ENCODE assay signal across 11 cellular contexts in the genomic region with DNA sequence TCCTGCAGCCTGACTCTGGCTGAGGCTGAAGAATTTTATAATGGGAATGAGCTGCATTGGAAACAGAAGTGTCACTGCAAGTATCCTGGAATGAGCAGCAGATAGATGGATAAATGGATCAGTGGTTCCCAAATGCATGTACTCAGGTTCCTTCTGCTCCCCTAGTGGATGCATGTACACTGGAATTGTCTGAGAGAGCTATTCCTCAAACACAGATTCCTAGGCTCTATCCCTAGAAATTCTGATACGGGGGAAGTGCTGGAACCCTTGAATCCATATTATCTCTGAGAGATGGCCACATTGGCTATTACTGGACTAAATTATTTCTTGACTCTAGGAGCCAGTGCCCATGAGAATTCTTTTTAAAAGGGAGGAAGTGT.
DNase-seq lines count a peak whose midpoint lies in the region; ATAC-seq, FAIRE-seq and TF ChIP-seq lines count a peak whose summit lies in the region.
"Had no signal": no experiment of that assay in that cellular context is flagged by ENCODE, and none has a peak within 500 bp of the region (broad histone marks: within the 10 kb centered on the region; RNA-seq: fewer than 3 reads in every experiment).

No MANE protein-coding gene starts in this region.

- peaks cover 33 to 100% (median 92%) of the 10 kb centered on the region in 11 experiments; a peak in 21 of 22 replicates for H4K20me1 ChIP-seq in BLaER1 treated with 17β-estradiol and CSF1 and Interleukin-3, amounts not matched to agents 10 nM and 100 nM
- H4K20me1 ChIP-seq in GM23338 (replicated peaks; ENCODE audit: insufficient read depth) = no peaks in the 10 kb centered on the region; the same call in 1 of the 2 replicates
- H4K20me1 ChIP-seq in astrocyte (ENCODE audit: insufficient read depth, low read length) = peaks cover 22% of the 10 kb centered on the region

- H3K9me3 Mint-ChIP-seq in GM23338 (no peaks in the 10 kb centered on the region), astrocyte (ENCODE audit: unreplicated experiment) (peaks cover 2% of the 10 kb centered on the region), osteocyte (ENCODE audit: unreplicated experiment) (no peaks in the 10 kb centered on the region)

- H3K36me3 ChIP-seq in BLaER1 treated with 17β-estradiol and CSF1 and Interleukin-3, amounts not matched to agents 10 nM and 100 nM = peaks cover 0 to 80% (median 32%) of the 10 kb centered on the region in 11 experiments; a peak in 19 of 22 replicates
- H3K36me3 ChIP-seq in GM23338 (ENCODE audit: insufficient read depth) (no peaks in the 10 kb centered on the region), astrocyte (ENCODE audit: insufficient read depth, low read length) (no peaks in the 10 kb centered on the region), muscle layer of colon (ENCODE audit: insufficient read depth, low read length) (no peaks in the 10 kb centered on the region)

- peak overlapping the region; percentile 66 to 94 (median 87) for H3K4me2 ChIP-seq in BLaER1 treated with 17β-estradiol and CSF1 and Interleukin-3, amounts not matched to agents 10 nM and 100 nM
- H3K4me2 ChIP-seq in GM23338 = no peak overlapping the region
- H3K4me2 ChIP-seq in astrocyte (ENCODE audit: low read length) = no peak overlapping the region

- no peaks in the 10 kb centered on the region for H3K9me3 ChIP-seq in BLaER1 treated with 17β-estradiol and CSF1 and Interleukin-3, amounts not matched to agents 10 nM and 100 nM (replicated peaks in 1 of 11)
- H3K9me3 ChIP-seq in astrocyte (ENCODE audit: insufficient read depth, low read depth, low read length) (no peaks in the 10 kb centered on the region), muscle layer of colon (ENCODE audit: low read length) (no peaks in the 10 kb centered on the region)

- H2AFZ ChIP-seq in GM23338 (no peak overlapping the region), astrocyte (ENCODE audit: low read depth, low read length) (no peak overlapping the region)

- H3F3A ChIP-seq in GM23338 (replicated peaks; ENCODE audit: low read depth) = 0 out of 2 replicates have a peak, but pooled peaks cover 4% of the 10 kb centered on the region

- FAIRE-seq in astrocyte (lab: Jason Lieb, UNC) = no peak
- FAIRE-seq: keratinocyte had no signal

- ATAC-seq in GM23338 (peak; percentile 9; the same call in 1 of the 3 replicates), GM21576 (IDR thresholded peaks at IDR 0.05; ENCODE audit: unreplicated experiment) (no peak)

- H3K4me1 Mint-ChIP-seq in GM23338 (peaks cover 42% of the 10 kb centered on the region), astrocyte (ENCODE audit: low read depth, unreplicated experiment) (peaks cover 15% of the 10 kb centered on the region), osteocyte (ENCODE audit: unreplicated experiment) (peaks cover 3% of the 10 kb centered on the region)

- H3K4me3 ChIP-seq in BLaER1 treated with 17β-estradiol and CSF1 and Interleukin-3, amounts not matched to agents 10 nM and 100 nM = 0 out of 20 replicates have a peak overlapping the region, but pooled peaks of 1 of the 10 experiments have one; percentile 9
- H3K4me3 ChIP-seq in GM23338 = no peak overlapping the region
- no peak overlapping the region for H3K4me3 ChIP-seq in astrocyte (ENCODE audit: insufficient read depth, low read depth, low read length)
- no peak overlapping the region for H3K4me3 ChIP-seq in muscle layer of colon (ENCODE audit: low read depth in 1 of 2, low read length in 2 of 2)

- H3K27me3 Mint-ChIP-seq in GM23338 (ENCODE audit: insufficient read depth, low read depth, poor library complexity) (peaks cover 8% of the 10 kb centered on the region), astrocyte (ENCODE audit: low read depth, unreplicated experiment) (no peaks in the 10 kb centered on the region), osteocyte (ENCODE audit: unreplicated experiment) (no peaks in the 10 kb centered on the region)

- TF ChIP-seq CTCF in GM23338 (conservative IDR thresholded peaks at IDR 0.05; ENCODE audit: low read depth in 2 of 2) (peak; percentile 7 to 33; a peak in 1 of 4 replicates), astrocyte (IDR thresholded peaks at IDR 0.05; ENCODE audit: insufficient read depth, low read depth, low read length) (peak; percentile 16), osteocyte (IDR thresholded peaks at IDR 0.05) (no peak)

- H3K27ac Mint-ChIP-seq in GM23338 (no peak overlapping the region), astrocyte (ENCODE audit: unreplicated experiment) (peak overlapping the region; percentile 41), osteocyte (ENCODE audit: unreplicated experiment) (no peak overlapping the region)

- no peaks in the 10 kb centered on the region for H3K9me2 ChIP-seq in GM23338 (ENCODE audit: insufficient read depth)

- H3K4me1 ChIP-seq in BLaER1 treated with 17β-estradiol and CSF1 and Interleukin-3, amounts not matched to agents 10 nM and 100 nM = peaks cover 63 to 100% (median 92%) of the 10 kb centered on the region in 10 experiments
- H3K4me1 ChIP-seq in GM23338 (ENCODE audit: insufficient read depth) (peaks cover 41% of the 10 kb centered on the region), astrocyte (ENCODE audit: insufficient read depth, low read length) (no peaks in the 10 kb centered on the region), muscle layer of colon (ENCODE audit: insufficient read depth, low read length) (peaks cover 42% of the 10 kb centered on the region)

- H3K36me3 Mint-ChIP-seq in GM23338 (ENCODE audit: low read depth) (peaks cover 5% of the 10 kb centered on the region; the same call in 1 of the 3 replicates), astrocyte (ENCODE audit: low read depth, unreplicated experiment) (peaks cover 7% of the 10 kb centered on the region), osteocyte (ENCODE audit: unreplicated experiment) (no peaks in the 10 kb centered on the region)

- DNase-seq in GM23338 (ENCODE audit: low spot score) = no peak
- no peak for DNase-seq in astrocyte (ENCODE audit: low read depth)
- DNase-seq in osteocyte (ENCODE audit: extremely low spot score, unreplicated experiment) = no peak
- no peak for DNase-seq in CD1c-positive myeloid dendritic cell (ENCODE audit: extremely low spot score)
- no peak for DNase-seq in retina
- DNase-seq: MM.1S, RPMI8226 had no signal

- peak overlapping the region in 7 of 11 experiments; percentile 28 to 68 (median 46); a peak in 13 of 22 replicates for H3K27ac ChIP-seq in BLaER1 treated with 17β-estradiol and CSF1 and Interleukin-3, amounts not matched to agents 10 nM and 100 nM
- no peak overlapping the region for H3K27ac ChIP-seq in GM23338 (ENCODE audit: low read depth)
- no peak overlapping the region for H3K27ac ChIP-seq in astrocyte (ENCODE audit: low read depth, low read length)
- peak overlapping the region; percentile 12 for H3K27ac ChIP-seq in muscle layer of colon (ENCODE audit: low read depth, low read length)

- H3K79me2 ChIP-seq in GM23338 (replicated peaks; ENCODE audit: insufficient read depth) (peaks cover 46% of the 10 kb centered on the region), astrocyte (ENCODE audit: insufficient read depth, low read length) (peaks cover 4% of the 10 kb centered on the region)

- H3K27me3 ChIP-seq in BLaER1 treated with 17β-estradiol and CSF1 and Interleukin-3, amounts not matched to agents 10 nM and 100 nM = no peaks in the 10 kb centered on the region
- H3K27me3 ChIP-seq in GM23338 (ENCODE audit: insufficient read depth) (no peaks in the 10 kb centered on the region), astrocyte (ENCODE audit: insufficient read depth, low read length) (no peaks in the 10 kb centered on the region), muscle layer of colon (ENCODE audit: control insufficient read depth in 1 of 2, insufficient read depth in 2 of 2, low read length in 2 of 2) (no peaks in the 10 kb centered on the region)

- H3K9ac ChIP-seq in BLaER1 treated with 17β-estradiol and CSF1 and Interleukin-3, amounts not matched to agents 10 nM and 100 nM = peak overlapping the region in 3 of 11 experiments; percentile 3 to 52 (median 19); a peak in 1 of 22 replicates
- H3K9ac ChIP-seq in astrocyte (ENCODE audit: low read length) = no peak overlapping the region
- H3K9ac ChIP-seq in muscle layer of colon (ENCODE audit: low read length) = no peak overlapping the region

- H3K4me3 Mint-ChIP-seq in GM23338 = no peak overlapping the region
- no peak overlapping the region for H3K4me3 Mint-ChIP-seq in astrocyte (ENCODE audit: unreplicated experiment)
- H3K4me3 Mint-ChIP-seq in osteocyte (ENCODE audit: unreplicated experiment) = no peak overlapping the region

TF ChIP-seq in GM23338, 12 proteins besides CTCF, POLR2A, EP300 and RAD21 (continues in another document):
- TF ChIP-seq, protein P1, sequence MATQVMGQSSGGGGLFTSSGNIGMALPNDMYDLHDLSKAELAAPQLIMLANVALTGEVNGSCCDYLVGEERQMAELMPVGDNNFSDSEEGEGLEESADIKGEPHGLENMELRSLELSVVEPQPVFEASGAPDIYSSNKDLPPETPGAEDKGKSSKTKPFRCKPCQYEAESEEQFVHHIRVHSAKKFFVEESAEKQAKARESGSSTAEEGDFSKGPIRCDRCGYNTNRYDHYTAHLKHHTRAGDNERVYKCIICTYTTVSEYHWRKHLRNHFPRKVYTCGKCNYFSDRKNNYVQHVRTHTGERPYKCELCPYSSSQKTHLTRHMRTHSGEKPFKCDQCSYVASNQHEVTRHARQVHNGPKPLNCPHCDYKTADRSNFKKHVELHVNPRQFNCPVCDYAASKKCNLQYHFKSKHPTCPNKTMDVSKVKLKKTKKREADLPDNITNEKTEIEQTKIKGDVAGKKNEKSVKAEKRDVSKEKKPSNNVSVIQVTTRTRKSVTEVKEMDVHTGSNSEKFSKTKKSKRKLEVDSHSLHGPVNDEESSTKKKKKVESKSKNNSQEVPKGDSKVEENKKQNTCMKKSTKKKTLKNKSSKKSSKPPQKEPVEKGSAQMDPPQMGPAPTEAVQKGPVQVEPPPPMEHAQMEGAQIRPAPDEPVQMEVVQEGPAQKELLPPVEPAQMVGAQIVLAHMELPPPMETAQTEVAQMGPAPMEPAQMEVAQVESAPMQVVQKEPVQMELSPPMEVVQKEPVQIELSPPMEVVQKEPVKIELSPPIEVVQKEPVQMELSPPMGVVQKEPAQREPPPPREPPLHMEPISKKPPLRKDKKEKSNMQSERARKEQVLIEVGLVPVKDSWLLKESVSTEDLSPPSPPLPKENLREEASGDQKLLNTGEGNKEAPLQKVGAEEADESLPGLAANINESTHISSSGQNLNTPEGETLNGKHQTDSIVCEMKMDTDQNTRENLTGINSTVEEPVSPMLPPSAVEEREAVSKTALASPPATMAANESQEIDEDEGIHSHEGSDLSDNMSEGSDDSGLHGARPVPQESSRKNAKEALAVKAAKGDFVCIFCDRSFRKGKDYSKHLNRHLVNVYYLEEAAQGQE (IDR thresholded peaks at IDR 0.05; ENCODE audit: unreplicated experiment) = no peak

Comparison
In these comparisons a context has a peak if more than half of its experiments do, and no peak if none do; other contexts are left out.
1. H3K27ac ChIP-seq: peak in BLaER1 treated with 17β-estradiol and CSF1 and Interleukin-3, amounts not matched to agents 10 nM and 100 nM (7 of 11) and muscle layer of colon (single experiment); none in GM23338 (single experiment) and astrocyte (single experiment).
2. H3K4me2 ChIP-seq: peak in BLaER1 treated with 17β-estradiol and CSF1 and Interleukin-3, amounts not matched to agents 10 nM and 100 nM (11 of 11); none in GM23338 (single experiment) and astrocyte (single experiment).